In the genomic region with DNA sequence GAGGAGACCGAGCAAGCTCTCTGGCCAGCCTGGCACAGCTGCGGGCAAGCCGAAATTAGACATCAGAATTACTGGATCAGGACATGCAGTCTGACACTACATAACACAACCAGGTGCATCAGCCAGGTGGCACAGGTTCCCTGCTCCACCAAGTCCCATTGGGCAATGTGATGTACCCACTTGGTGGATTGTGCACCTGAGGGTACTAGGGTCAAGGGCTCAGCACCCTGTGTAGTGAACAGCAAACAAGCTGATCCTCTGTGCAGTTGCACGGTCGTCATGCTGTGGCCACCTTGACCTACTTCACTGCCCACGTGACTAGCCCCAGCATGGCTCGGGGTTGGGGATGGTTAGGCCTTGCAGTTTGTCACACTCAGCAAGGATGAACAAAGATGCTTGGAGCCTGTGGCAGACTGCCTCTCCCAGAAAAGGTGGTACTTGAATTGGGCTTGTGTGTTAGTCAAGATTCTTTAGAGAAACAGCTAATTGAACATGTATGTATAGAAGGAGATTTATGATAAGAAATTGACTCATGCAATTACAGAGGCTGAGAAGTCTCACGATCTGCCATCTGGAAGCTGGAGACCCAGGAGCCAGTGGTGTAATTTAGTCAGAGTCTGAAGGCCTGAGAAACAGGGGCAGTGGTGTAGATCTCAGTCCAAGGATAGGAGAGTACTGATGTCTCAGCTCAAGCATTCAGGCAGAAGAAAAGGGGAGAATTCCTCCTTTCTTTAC, we compare ENCODE assay signal across 18 cellular contexts.
DNase-seq lines count a peak whose midpoint lies in the region; ATAC-seq and TF ChIP-seq lines count a peak whose summit lies in the region.
"Had no signal": no experiment of that assay in that cellular context is flagged by ENCODE, and none has a peak within 500 bp of the region (broad histone marks: within the 10 kb centered on the region; RNA-seq: fewer than 3 reads in every experiment).

No MANE protein-coding gene starts in this region.

- H3K27ac ChIP-seq in foreskin keratinocyte: no peak overlapping the region
- H3K27ac ChIP-seq: 22Rv1, BLaER1 had no signal

- no peak for TF ChIP-seq CTCF in foreskin keratinocyte (conservative IDR thresholded peaks at IDR 0.05)
- TF ChIP-seq CTCF in glutamatergic neuron (IDR thresholded peaks at IDR 0.05; ENCODE audit: partially characterized antibody, unreplicated experiment): no peak

- POLR2A ChIA-PET in T-cell (lab: Charles Lee): no interaction called here

- H3K4me3 Mint-ChIP-seq in activated CD4-positive, alpha-beta T cell treated with anti-CD3 and anti-CD28 coated beads, Interleukin-2, amount 10 ng/mL, durations not matched to agents 24 days and 14 days: peak overlapping the region; percentile 28
- H3K4me3 Mint-ChIP-seq in stimulated activated effector memory CD8-positive, alpha-beta T cell treated with anti-CD3 and anti-CD28 coated beads, Interleukin-12 subunit alpha, Interleukin-12 subunit beta, amount 100 ng/mL, for 72 hours: peak overlapping the region; percentile 31
- H3K4me3 Mint-ChIP-seq in T-cell (no peak overlapping the region), glutamatergic neuron (ENCODE audit: unreplicated experiment) (no peak overlapping the region)
- H3K4me3 Mint-ChIP-seq: GM23338 had no signal

- no peak for DNase-seq in activated CD4-positive, alpha-beta T cell treated with anti-CD3 and anti-CD28 coated beads, Interleukin-2, amount 10 ng/mL, durations not matched to agents 24 days and 14 days
- DNase-seq in activated CD4-positive, alpha-beta T cell treated with anti-CD3 and anti-CD28 coated beads, Interleukin-2, amount 50 U/mL, for 48 hours: no peak
- DNase-seq in SK-N-DZ (ENCODE audit: low spot score): peak; percentile 51
- DNase-seq in foreskin keratinocyte: no peak
- DNase-seq in stimulated activated effector memory CD8-positive, alpha-beta T cell treated with anti-CD3 and anti-CD28 coated beads, Interleukin-12 subunit alpha, Interleukin-12 subunit beta, amount 100 ng/mL, for 72 hours (ENCODE audit: low spot score in 2 of 2): no peak
- no peak for DNase-seq in T-cell
- no peak for DNase-seq in stimulated activated CD4-positive, alpha-beta T cell treated with anti-CD3 and anti-CD28 coated beads, Interleukin-4, amount 100 ng/mL, for 24 hours
- DNase-seq in glutamatergic neuron: no peak
- DNase-seq: DMS153, KG1, NCI-H1105 treated with DMSO at 0.1 percent for 48 hours, NCI-H1930, NCI-H2171 treated with DMSO at 0.1 percent for 48 hours, NCI-H82, SHP77 treated with DMSO at 0.1 percent for 48 hours had no signal

- ATAC-seq in foreskin keratinocyte (peak; percentile 9), T-cell (replicated peaks in 1 of 4) (no peak)
- peak; percentile 40 for ATAC-seq in stimulated activated effector memory CD8-positive, alpha-beta T cell treated with anti-CD3 and anti-CD28 coated beads, Interleukin-12 subunit alpha, Interleukin-12 subunit beta, amount 100 ng/mL, for 72 hours
- ATAC-seq: GM23338 had no signal

- peaks cover 12% of the 10 kb centered on the region for H3K4me1 Mint-ChIP-seq in activated CD4-positive, alpha-beta T cell treated with anti-CD3 and anti-CD28 coated beads, Interleukin-2, amount 10 ng/mL, durations not matched to agents 24 days and 14 days
- peaks cover 23% of the 10 kb centered on the region for H3K4me1 Mint-ChIP-seq in stimulated activated effector memory CD8-positive, alpha-beta T cell treated with anti-CD3 and anti-CD28 coated beads, Interleukin-12 subunit alpha, Interleukin-12 subunit beta, amount 100 ng/mL, for 72 hours
- peaks cover 0 to 10% (median 2%) of the 10 kb centered on the region in 3 donors for H3K4me1 Mint-ChIP-seq in T-cell
- H3K4me1 Mint-ChIP-seq in glutamatergic neuron (ENCODE audit: low read depth, unreplicated experiment): peaks cover 11% of the 10 kb centered on the region

- no peak overlapping the region for H3K27ac Mint-ChIP-seq in activated CD4-positive, alpha-beta T cell treated with anti-CD3 and anti-CD28 coated beads, Interleukin-2, amount 10 ng/mL, durations not matched to agents 24 days and 14 days
- peak overlapping the region; percentile 55 for H3K27ac Mint-ChIP-seq in stimulated activated effector memory CD8-positive, alpha-beta T cell treated with anti-CD3 and anti-CD28 coated beads, Interleukin-12 subunit alpha, Interleukin-12 subunit beta, amount 100 ng/mL, for 72 hours
- H3K27ac Mint-ChIP-seq in T-cell: no peak overlapping the region
- H3K27ac Mint-ChIP-seq in glutamatergic neuron (ENCODE audit: unreplicated experiment): no peak overlapping the region
- H3K27ac Mint-ChIP-seq: GM23338 had no signal

- no peaks in the 10 kb centered on the region for H3K9me3 Mint-ChIP-seq in activated CD4-positive, alpha-beta T cell treated with anti-CD3 and anti-CD28 coated beads, Interleukin-2, amount 10 ng/mL, durations not matched to agents 24 days and 14 days
- H3K9me3 Mint-ChIP-seq in stimulated activated effector memory CD8-positive, alpha-beta T cell treated with anti-CD3 and anti-CD28 coated beads, Interleukin-12 subunit alpha, Interleukin-12 subunit beta, amount 100 ng/mL, for 72 hours: no peaks in the 10 kb centered on the region
- H3K9me3 Mint-ChIP-seq in T-cell: no peaks in the 10 kb centered on the region
- H3K9me3 Mint-ChIP-seq in glutamatergic neuron (ENCODE audit: unreplicated experiment): no peaks in the 10 kb centered on the region
- H3K9me3 Mint-ChIP-seq: GM23338 had no signal

- no peaks in the 10 kb centered on the region for H3K36me3 Mint-ChIP-seq in activated CD4-positive, alpha-beta T cell treated with anti-CD3 and anti-CD28 coated beads, Interleukin-2, amount 10 ng/mL, durations not matched to agents 24 days and 14 days (ENCODE audit: low read depth)
- no peaks in the 10 kb centered on the region for H3K36me3 Mint-ChIP-seq in stimulated activated effector memory CD8-positive, alpha-beta T cell treated with anti-CD3 and anti-CD28 coated beads, Interleukin-12 subunit alpha, Interleukin-12 subunit beta, amount 100 ng/mL, for 72 hours
- H3K36me3 Mint-ChIP-seq in T-cell (no peaks in the 10 kb centered on the region), glutamatergic neuron (ENCODE audit: unreplicated experiment) (peaks cover 5% of the 10 kb centered on the region)

- CTCF ChIA-PET in T-cell (lab: Charles Lee): no interaction called here

- peaks cover 90% of the 10 kb centered on the region for H3K27me3 ChIP-seq in foreskin keratinocyte
- H3K27me3 ChIP-seq: BLaER1 had no signal

- peaks cover 13% of the 10 kb centered on the region for H3K4me1 ChIP-seq in foreskin keratinocyte
- H3K4me1 ChIP-seq: BLaER1 had no signal

- intact Hi-C loops in activated CD4-positive, alpha-beta T cell treated with anti-CD3 and anti-CD28 coated beads, Interleukin-2, amount 10 ng/mL, durations not matched to agents 24 days and 14 days (cut with micrococcal nuclease): no loop called here

- H3K27me3 Mint-ChIP-seq in activated CD4-positive, alpha-beta T cell treated with anti-CD3 and anti-CD28 coated beads, Interleukin-2, amount 10 ng/mL, durations not matched to agents 24 days and 14 days: peaks cover 12% of the 10 kb centered on the region
- H3K27me3 Mint-ChIP-seq in T-cell: peaks cover 0 to 5% of the 10 kb centered on the region in 2 donors
- no peaks in the 10 kb centered on the region for H3K27me3 Mint-ChIP-seq in glutamatergic neuron (ENCODE audit: unreplicated experiment)

Comparison
In these comparisons a context has a peak if more than half of its experiments do, and no peak if none do; other contexts are left out.
1. H3K4me3 Mint-ChIP-seq: peak in activated CD4-positive, alpha-beta T cell treated with anti-CD3 and anti-CD28 coated beads, Interleukin-2, amount 10 ng/mL, durations not matched to agents 24 days and 14 days (single experiment) and stimulated activated effector memory CD8-positive, alpha-beta T cell treated with anti-CD3 and anti-CD28 coated beads, Interleukin-12 subunit alpha, Interleukin-12 subunit beta, amount 100 ng/mL, for 72 hours (single experiment); none in T-cell (0 of 3) and glutamatergic neuron (single experiment).
2. ATAC-seq: peak in foreskin keratinocyte (single experiment) and stimulated activated effector memory CD8-positive, alpha-beta T cell treated with anti-CD3 and anti-CD28 coated beads, Interleukin-12 subunit alpha, Interleukin-12 subunit beta, amount 100 ng/mL, for 72 hours (single experiment); none in T-cell (0 of 4).